8 cellular contexts compared by ENCODE assay signal in the genomic region with DNA sequence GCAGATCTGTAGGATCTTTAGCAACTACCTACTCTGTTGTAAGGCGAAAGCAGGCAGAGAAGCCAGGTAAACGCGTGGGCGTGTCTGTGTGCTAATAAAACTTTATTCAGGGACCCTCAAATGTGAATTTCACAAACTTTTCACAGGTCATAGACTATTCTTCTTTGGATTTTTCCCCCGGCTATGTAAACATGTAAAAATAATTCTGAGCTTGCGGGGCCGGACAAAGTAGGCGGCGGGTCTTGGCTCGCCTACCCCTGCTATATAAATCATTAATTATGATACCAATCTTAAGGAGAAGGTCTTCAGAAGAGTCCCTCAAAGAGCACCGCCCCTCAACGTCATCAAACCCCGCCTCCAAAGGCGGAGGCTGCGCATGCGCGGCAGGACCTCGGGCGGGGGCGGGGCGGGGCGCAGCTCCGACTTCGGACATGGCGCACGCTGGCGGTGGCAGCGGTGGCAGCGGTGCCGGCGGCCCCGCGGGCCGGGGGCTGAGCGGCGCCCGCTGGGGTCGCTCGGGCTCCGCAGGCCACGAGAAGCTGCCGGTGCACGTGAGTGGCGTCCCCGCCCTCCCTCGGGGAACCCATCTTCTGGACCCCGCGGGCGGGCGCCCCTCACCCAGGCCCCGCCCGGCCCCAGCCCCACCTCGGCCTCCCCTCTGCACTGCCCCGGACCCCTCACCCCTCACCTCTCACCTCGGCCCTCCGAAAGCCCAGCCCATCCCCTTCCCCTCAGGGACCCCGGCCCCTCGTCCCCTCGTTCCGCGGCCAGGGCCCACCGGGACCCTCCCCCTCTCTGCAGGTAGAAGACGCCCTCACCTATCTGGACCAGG.
DNase-seq lines count a peak whose midpoint lies in the region.

A gene with protein sequence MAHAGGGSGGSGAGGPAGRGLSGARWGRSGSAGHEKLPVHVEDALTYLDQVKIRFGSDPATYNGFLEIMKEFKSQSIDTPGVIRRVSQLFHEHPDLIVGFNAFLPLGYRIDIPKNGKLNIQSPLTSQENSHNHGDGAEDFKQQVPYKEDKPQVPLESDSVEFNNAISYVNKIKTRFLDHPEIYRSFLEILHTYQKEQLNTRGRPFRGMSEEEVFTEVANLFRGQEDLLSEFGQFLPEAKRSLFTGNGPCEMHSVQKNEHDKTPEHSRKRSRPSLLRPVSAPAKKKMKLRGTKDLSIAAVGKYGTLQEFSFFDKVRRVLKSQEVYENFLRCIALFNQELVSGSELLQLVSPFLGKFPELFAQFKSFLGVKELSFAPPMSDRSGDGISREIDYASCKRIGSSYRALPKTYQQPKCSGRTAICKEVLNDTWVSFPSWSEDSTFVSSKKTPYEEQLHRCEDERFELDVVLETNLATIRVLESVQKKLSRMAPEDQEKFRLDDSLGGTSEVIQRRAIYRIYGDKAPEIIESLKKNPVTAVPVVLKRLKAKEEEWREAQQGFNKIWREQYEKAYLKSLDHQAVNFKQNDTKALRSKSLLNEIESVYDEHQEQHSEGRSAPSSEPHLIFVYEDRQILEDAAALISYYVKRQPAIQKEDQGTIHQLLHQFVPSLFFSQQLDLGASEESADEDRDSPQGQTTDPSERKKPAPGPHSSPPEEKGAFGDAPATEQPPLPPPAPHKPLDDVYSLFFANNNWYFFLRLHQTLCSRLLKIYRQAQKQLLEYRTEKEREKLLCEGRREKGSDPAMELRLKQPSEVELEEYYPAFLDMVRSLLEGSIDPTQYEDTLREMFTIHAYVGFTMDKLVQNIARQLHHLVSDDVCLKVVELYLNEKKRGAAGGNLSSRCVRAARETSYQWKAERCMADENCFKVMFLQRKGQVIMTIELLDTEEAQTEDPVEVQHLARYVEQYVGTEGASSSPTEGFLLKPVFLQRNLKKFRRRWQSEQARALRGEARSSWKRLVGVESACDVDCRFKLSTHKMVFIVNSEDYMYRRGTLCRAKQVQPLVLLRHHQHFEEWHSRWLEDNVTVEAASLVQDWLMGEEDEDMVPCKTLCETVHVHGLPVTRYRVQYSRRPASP (plus strand): TSS at position 409 of the 832 bp plus-strand sequence. CDS start 23 bp downstream, at position 432.

- H3K27ac ChIP-seq in HUES6 (ENCODE audit: low read depth, low read length): peak within 1 kb of the TSS; percentile 68; the same call in 1 of the 2 replicates

- H3K4me1 ChIP-seq in HUES6 (ENCODE audit: control insufficient read depth, insufficient read depth, low read length): peaks cover 23% of the 10 kb centered on the region

- peak within 1 kb of the TSS; percentile 83 for H3K9ac ChIP-seq in HUES6 (ENCODE audit: low read length)

- DNase-seq in NCI-H1417 (lab: John Stamatoyannopoulos, UW): peak; percentile 80 to 90 (median 82)
- DNase-seq in NCI-H1417 treated with DMSO at 0.1 percent for 48 hours (lab: John Stamatoyannopoulos, UW): no peak
- DNase-seq in OCI-M2 (lab: John Stamatoyannopoulos, UW; ENCODE audit: unreplicated experiment): peak; percentile 97
- peak; percentile 87 for DNase-seq in activated T-cell treated with anti-CD3 and anti-CD28 coated beads for 4 hours
- peak; percentile 82 for DNase-seq in epidermal melanocyte (ENCODE audit: insufficient read length, low spot score)
- DNase-seq in midbrain (lab: John Stamatoyannopoulos, UW): peak; percentile 92
- DNase-seq in stimulated activated CD8-positive, alpha-beta memory T cell treated with anti-CD3 and anti-CD28 coated beads, Interleukin-15, amount 100 ng/mL, for 4 hours (ENCODE audit: low read depth in 2 of 2): peak; percentile 72 to 77

- peak within 1 kb of the TSS; percentile 92 for H3K4me3 ChIP-seq in HUES6 (ENCODE audit: low read depth, low read length)

- H3K9me3 ChIP-seq in HUES6 (ENCODE audit: control insufficient read depth, insufficient read depth, low read depth, low read length): no peaks in the 10 kb centered on the region

- H3K36me3 ChIP-seq in HUES6 (ENCODE audit: control insufficient read depth, insufficient read depth, low read length): peaks cover 35% of the 10 kb centered on the region

- no peaks in the 10 kb centered on the region for H3K27me3 ChIP-seq in HUES6 (ENCODE audit: control insufficient read depth, insufficient read depth, low read length)
